In the genomic region with DNA sequence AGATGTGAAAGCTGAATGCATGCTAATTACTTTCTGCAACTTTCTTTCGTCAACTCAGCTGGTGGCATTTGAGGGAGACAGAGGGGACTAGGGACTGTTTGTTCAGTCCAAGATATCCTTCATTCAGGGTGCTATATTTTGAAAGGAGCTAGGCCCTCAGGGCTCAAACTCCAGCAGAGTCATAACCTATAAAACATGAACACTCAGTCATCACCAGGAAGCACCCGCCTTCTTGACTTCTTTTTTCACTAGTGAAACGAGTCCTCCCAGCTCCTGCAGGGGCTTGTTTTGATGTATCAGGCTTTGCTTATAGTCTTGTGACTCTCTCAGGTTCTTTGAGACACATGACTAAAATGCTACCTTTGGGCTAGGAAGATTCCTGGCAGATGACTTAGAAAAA, we compare ENCODE assay signal across 17 cellular contexts.
DNase-seq lines count a peak whose midpoint lies in the region; TF ChIP-seq lines count a peak whose summit lies in the region.
"Had no signal": no experiment of that assay in that cellular context is flagged by ENCODE, and none has a peak within 500 bp of the region (broad histone marks: within the 10 kb centered on the region; RNA-seq: fewer than 3 reads in every experiment).

No MANE protein-coding gene starts in this region.

- POLR2A ChIA-PET in OCI-LY7 (lab: Charles Lee) = interaction anchor here (0.7 to 1.0 kb wide), 2 partner anchors 13 to 499 kb away, joined by 4 read pairs; no protein-coding TSS in a partner anchor

- H3K27me3 ChIP-seq in prostate gland (replicated peaks; ENCODE audit: insufficient read depth) = no peaks in the 10 kb centered on the region
- H3K27me3 ChIP-seq: esophagus muscularis mucosa had no signal

- no peak overlapping the region for H2AFZ ChIP-seq in OCI-LY7 (ENCODE audit: low read length)

- H3K4me1 ChIP-seq in prostate gland (replicated peaks) = no peaks in the 10 kb centered on the region
- H3K4me1 ChIP-seq in OCI-LY7 (ENCODE audit: insufficient read depth, low read length, poor library complexity, severe bottlenecking) = no peaks in the 10 kb centered on the region

- WGBS in prostate gland = 42% methylated on average over 3 of the region's 3 CpGs

- H3K9me3 ChIP-seq in prostate gland = no peaks in the 10 kb centered on the region
- no peaks in the 10 kb centered on the region for H3K9me3 ChIP-seq in OCI-LY7 (ENCODE audit: low read length)
- H3K9me3 ChIP-seq: esophagus muscularis mucosa, SK-N-SH had no signal

- CTCF ChIA-PET in OCI-LY7 (lab: Charles Lee; ENCODE audit: unreplicated experiment) = no interaction called here

- no peaks in the 10 kb centered on the region for H3K79me2 ChIP-seq in OCI-LY7 (ENCODE audit: insufficient read depth, low read depth, low read length)

- H3K4me2 ChIP-seq in OCI-LY7 (ENCODE audit: low read length) = no peak overlapping the region
- H3K4me2 ChIP-seq: SK-N-SH had no signal

- H4K20me1 ChIP-seq in OCI-LY7 (ENCODE audit: insufficient read depth, low read length) = no peaks in the 10 kb centered on the region

- no peak for TF ChIP-seq POLR2A in prostate gland (IDR thresholded peaks at IDR 0.05)

- peak; percentile 15 for DNase-seq in H4 (ENCODE audit: low spot score)
- peak; percentile 91 for DNase-seq in NCI-H146 (lab: John Stamatoyannopoulos, UW)
- peak; percentile 98 for DNase-seq in epithelial cell of esophagus (ENCODE audit: low read depth)
- peak; percentile 80 for DNase-seq in prostate gland (ENCODE audit: low spot score)
- DNase-seq in NOMO-1 treated with dmso at 0.1 percent for 144 hours (lab: John Stamatoyannopoulos, UW; ENCODE audit: unreplicated experiment) = no peak
- DNase-seq in OCI-LY7 (ENCODE audit: low spot score) = no peak
- no peak for DNase-seq in mucosa of gallbladder (ENCODE audit: low spot score)
- DNase-seq: caudate nucleus; DMS 273 treated with DMSO at 0.1 percent for 48 hours; IMR-90; natural killer cell; NCI-H2029 treated with DMSO at 0.1 percent for 48 hours; NCI-H524 treated with DMSO at 0.1 percent for 48 hours; SK-N-SH; stimulated activated CD4-positive, alpha-beta T cell treated with anti-CD3 and anti-CD28 coated beads, Interleukin-2, amount 100 ng/mL, for 48 hours; T-helper 9 cell had no signal

- no peak for TF ChIP-seq CTCF in epithelial cell of esophagus (IDR thresholded peaks at IDR 0.05; ENCODE audit: insufficient read depth, low read depth, low read length, missing control alignments)
- TF ChIP-seq CTCF in prostate gland (IDR thresholded peaks at IDR 0.05) = peak in 1 of 4 experiments; percentile 32
- no peak for TF ChIP-seq CTCF in OCI-LY7 (conservative IDR thresholded peaks at IDR 0.05; ENCODE audit: low read length)

- H3K4me3 ChIP-seq in epithelial cell of esophagus (ENCODE audit: low read length) (no peak overlapping the region), prostate gland (no peak overlapping the region), OCI-LY7 (ENCODE audit: low read depth, low read length, poor library complexity, severe bottlenecking) (no peak overlapping the region)
- H3K4me3 ChIP-seq: esophagus muscularis mucosa had no signal

- no peaks in the 10 kb centered on the region for H3K9me2 ChIP-seq in OCI-LY7 (ENCODE audit: insufficient read depth, low read length)
- H3K9me2 ChIP-seq: SK-N-SH had no signal

- no TSS peak for BruUV-seq in OCI-LY7 (replicated peaks; lab: Mats Ljungman, UMichigan)

- intact Hi-C loops in prostate gland (cut with DNase I) = no loop called here
- intact Hi-C loops in OCI-LY7 (cut with micrococcal nuclease; ENCODE audit: unreplicated experiment) = no loop called here

- H3K36me3 ChIP-seq in prostate gland = no peaks in the 10 kb centered on the region
- H3K36me3 ChIP-seq in OCI-LY7 (ENCODE audit: insufficient read depth, low read length) = no peaks in the 10 kb centered on the region
- H3K36me3 ChIP-seq: esophagus muscularis mucosa had no signal

- no peak overlapping the region for H3K27ac ChIP-seq in prostate gland
- no peak overlapping the region for H3K27ac ChIP-seq in OCI-LY7 (ENCODE audit: low read depth, low read length, poor library complexity, severe bottlenecking)
- H3K27ac ChIP-seq: esophagus muscularis mucosa had no signal

Comparison
In these comparisons a context has a peak if more than half of its experiments do, and no peak if none do; other contexts are left out.
1. DNase-seq: peak in H4 (single experiment), NCI-H146 (single experiment), epithelial cell of esophagus (single experiment) and prostate gland (single experiment); none in NOMO-1 treated with dmso at 0.1 percent for 144 hours (single experiment), OCI-LY7 (single experiment) and mucosa of gallbladder (single experiment).